1 cellular context compared by ENCODE assay signal in genomic region chr7:45681596-45682357, GRCh38.
TF ChIP-seq lines count a peak whose summit lies in the region.

No MANE protein-coding gene starts in this region.

TF ChIP-seq in GM23338, 12 proteins besides CTCF, POLR2A, EP300 and RAD21 (continued from another document):
- TF ChIP-seq ZNF462 (CRISPR knock-in tag; IDR thresholded peaks at IDR 0.05) (no peak), NANOG (IDR thresholded peaks at IDR 0.05; ENCODE audit: borderline replicate concordance) (no peak)
